1 cellular context compared by ENCODE assay signal in the genomic region with DNA sequence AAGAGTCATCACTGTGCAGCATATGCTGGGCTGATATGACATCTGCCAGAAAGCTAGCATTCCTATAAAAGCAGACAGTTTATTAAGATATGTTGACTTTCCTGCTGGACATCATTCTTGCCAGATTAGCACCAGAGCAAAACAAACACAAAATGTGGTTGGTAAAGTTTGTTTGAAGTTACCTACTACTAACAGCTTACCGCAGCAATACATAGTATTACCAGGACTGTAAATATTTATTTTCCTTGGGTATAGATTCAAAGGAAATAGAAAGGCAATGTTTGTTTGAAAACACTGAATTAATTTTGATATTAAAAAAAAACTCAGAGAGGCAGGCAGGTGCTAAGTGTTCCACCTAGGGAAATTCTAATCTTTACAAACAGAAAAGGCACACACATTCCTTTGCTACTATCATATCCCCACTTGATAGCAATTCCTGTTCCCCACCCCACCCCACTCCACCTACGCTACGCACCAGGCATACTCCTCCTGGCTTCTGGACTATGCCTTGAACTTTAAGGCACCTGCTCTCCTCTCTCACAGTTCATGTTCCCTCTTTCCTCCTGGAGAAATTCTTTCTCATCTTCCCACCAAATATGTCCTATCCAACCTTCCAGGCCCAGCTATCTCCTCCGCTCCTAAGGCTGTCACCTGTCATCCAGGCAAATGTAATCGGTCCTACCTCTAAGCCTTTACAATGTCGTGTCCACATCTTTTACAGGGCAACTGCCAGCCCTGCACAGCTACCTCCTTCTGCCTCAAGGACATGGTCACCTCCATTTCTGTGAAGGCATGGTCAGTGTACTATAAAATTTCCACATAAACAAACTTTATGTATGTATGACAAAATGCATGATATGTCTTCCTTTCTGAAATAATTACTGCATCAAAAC.
TF ChIP-seq lines count a peak whose summit lies in the region.

No MANE protein-coding gene starts in this region.

TF ChIP-seq in HepG2, 621 proteins besides CTCF, POLR2A, EP300 and RAD21 (continues in another document):
- TF ChIP-seq TEAD3 (CRISPR knock-in tag; optimal IDR thresholded peaks at IDR 0.05; ENCODE audit: borderline replicate concordance) (peak; percentile 49), MTA3 (CRISPR knock-in tag; IDR thresholded peaks at IDR 0.05) (no peak), PHF20 (CRISPR knock-in tag; IDR thresholded peaks at IDR 0.05) (no peak), ZNF768 (CRISPR knock-in tag; IDR thresholded peaks at IDR 0.05) (no peak), ZNF619 (CRISPR knock-in tag; IDR thresholded peaks at IDR 0.05) (no peak), NR2F2 (IDR thresholded peaks at IDR 0.05; ENCODE audit: borderline replicate concordance, low read depth) (no peak), ZNF383 (CRISPR knock-in tag; IDR thresholded peaks at IDR 0.05; ENCODE audit: borderline replicate concordance) (no peak), ZNF143 (CRISPR knock-in tag; IDR thresholded peaks at IDR 0.05) (no peak), NFIC (IDR thresholded peaks at IDR 0.05; ENCODE audit: low read length) (peak; percentile 80; the same call in 1 of the 2 replicates), KLF11 (CRISPR knock-in tag; IDR thresholded peaks at IDR 0.05) (no peak)
- TF ChIP-seq, protein P1, sequence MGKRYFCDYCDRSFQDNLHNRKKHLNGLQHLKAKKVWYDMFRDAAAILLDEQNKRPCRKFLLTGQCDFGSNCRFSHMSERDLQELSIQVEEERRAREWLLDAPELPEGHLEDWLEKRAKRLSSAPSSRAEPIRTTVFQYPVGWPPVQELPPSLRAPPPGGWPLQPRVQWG (CRISPR knock-in tag; IDR thresholded peaks at IDR 0.05; ENCODE audit: borderline replicate concordance, low read depth): no peak
- TF ChIP-seq, protein P2, sequence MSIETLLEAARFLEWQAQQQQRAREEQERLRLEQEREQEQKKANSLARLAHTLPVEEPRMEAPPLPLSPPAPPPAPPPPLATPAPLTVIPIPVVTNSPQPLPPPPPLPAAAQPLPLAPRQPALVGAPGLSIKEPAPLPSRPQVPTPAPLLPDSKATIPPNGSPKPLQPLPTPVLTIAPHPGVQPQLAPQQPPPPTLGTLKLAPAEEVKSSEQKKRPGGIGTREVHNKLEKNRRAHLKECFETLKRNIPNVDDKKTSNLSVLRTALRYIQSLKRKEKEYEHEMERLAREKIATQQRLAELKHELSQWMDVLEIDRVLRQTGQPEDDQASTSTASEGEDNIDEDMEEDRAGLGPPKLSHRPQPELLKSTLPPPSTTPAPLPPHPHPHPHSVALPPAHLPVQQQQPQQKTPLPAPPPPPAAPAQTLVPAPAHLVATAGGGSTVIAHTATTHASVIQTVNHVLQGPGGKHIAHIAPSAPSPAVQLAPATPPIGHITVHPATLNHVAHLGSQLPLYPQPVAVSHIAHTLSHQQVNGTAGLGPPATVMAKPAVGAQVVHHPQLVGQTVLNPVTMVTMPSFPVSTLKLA (IDR thresholded peaks at IDR 0.05): no peak
- TF ChIP-seq, protein P3, sequence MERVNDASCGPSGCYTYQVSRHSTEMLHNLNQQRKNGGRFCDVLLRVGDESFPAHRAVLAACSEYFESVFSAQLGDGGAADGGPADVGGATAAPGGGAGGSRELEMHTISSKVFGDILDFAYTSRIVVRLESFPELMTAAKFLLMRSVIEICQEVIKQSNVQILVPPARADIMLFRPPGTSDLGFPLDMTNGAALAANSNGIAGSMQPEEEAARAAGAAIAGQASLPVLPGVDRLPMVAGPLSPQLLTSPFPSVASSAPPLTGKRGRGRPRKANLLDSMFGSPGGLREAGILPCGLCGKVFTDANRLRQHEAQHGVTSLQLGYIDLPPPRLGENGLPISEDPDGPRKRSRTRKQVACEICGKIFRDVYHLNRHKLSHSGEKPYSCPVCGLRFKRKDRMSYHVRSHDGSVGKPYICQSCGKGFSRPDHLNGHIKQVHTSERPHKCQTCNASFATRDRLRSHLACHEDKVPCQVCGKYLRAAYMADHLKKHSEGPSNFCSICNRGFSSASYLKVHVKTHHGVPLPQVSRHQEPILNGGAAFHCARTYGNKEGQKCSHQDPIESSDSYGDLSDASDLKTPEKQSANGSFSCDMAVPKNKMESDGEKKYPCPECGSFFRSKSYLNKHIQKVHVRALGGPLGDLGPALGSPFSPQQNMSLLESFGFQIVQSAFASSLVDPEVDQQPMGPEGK (CRISPR knock-in tag; IDR thresholded peaks at IDR 0.05): no peak
- TF ChIP-seq, protein P4, sequence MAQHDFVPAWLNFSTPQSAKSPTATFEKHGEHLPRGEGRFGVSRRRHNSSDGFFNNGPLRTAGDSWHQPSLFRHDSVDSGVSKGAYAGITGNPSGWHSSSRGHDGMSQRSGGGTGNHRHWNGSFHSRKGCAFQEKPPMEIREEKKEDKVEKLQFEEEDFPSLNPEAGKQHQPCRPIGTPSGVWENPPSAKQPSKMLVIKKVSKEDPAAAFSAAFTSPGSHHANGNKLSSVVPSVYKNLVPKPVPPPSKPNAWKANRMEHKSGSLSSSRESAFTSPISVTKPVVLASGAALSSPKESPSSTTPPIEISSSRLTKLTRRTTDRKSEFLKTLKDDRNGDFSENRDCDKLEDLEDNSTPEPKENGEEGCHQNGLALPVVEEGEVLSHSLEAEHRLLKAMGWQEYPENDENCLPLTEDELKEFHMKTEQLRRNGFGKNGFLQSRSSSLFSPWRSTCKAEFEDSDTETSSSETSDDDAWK (CRISPR knock-in tag; IDR thresholded peaks at IDR 0.05): no peak
- TF ChIP-seq, protein P5, sequence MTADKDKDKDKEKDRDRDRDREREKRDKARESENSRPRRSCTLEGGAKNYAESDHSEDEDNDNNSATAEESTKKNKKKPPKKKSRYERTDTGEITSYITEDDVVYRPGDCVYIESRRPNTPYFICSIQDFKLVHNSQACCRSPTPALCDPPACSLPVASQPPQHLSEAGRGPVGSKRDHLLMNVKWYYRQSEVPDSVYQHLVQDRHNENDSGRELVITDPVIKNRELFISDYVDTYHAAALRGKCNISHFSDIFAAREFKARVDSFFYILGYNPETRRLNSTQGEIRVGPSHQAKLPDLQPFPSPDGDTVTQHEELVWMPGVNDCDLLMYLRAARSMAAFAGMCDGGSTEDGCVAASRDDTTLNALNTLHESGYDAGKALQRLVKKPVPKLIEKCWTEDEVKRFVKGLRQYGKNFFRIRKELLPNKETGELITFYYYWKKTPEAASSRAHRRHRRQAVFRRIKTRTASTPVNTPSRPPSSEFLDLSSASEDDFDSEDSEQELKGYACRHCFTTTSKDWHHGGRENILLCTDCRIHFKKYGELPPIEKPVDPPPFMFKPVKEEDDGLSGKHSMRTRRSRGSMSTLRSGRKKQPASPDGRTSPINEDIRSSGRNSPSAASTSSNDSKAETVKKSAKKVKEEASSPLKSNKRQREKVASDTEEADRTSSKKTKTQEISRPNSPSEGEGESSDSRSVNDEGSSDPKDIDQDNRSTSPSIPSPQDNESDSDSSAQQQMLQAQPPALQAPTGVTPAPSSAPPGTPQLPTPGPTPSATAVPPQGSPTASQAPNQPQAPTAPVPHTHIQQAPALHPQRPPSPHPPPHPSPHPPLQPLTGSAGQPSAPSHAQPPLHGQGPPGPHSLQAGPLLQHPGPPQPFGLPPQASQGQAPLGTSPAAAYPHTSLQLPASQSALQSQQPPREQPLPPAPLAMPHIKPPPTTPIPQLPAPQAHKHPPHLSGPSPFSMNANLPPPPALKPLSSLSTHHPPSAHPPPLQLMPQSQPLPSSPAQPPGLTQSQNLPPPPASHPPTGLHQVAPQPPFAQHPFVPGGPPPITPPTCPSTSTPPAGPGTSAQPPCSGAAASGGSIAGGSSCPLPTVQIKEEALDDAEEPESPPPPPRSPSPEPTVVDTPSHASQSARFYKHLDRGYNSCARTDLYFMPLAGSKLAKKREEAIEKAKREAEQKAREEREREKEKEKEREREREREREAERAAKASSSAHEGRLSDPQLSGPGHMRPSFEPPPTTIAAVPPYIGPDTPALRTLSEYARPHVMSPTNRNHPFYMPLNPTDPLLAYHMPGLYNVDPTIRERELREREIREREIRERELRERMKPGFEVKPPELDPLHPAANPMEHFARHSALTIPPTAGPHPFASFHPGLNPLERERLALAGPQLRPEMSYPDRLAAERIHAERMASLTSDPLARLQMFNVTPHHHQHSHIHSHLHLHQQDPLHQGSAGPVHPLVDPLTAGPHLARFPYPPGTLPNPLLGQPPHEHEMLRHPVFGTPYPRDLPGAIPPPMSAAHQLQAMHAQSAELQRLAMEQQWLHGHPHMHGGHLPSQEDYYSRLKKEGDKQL (CRISPR knock-in tag; IDR thresholded peaks at IDR 0.05; ENCODE audit: low read depth): peak; percentile 93
- TF ChIP-seq, protein P6, sequence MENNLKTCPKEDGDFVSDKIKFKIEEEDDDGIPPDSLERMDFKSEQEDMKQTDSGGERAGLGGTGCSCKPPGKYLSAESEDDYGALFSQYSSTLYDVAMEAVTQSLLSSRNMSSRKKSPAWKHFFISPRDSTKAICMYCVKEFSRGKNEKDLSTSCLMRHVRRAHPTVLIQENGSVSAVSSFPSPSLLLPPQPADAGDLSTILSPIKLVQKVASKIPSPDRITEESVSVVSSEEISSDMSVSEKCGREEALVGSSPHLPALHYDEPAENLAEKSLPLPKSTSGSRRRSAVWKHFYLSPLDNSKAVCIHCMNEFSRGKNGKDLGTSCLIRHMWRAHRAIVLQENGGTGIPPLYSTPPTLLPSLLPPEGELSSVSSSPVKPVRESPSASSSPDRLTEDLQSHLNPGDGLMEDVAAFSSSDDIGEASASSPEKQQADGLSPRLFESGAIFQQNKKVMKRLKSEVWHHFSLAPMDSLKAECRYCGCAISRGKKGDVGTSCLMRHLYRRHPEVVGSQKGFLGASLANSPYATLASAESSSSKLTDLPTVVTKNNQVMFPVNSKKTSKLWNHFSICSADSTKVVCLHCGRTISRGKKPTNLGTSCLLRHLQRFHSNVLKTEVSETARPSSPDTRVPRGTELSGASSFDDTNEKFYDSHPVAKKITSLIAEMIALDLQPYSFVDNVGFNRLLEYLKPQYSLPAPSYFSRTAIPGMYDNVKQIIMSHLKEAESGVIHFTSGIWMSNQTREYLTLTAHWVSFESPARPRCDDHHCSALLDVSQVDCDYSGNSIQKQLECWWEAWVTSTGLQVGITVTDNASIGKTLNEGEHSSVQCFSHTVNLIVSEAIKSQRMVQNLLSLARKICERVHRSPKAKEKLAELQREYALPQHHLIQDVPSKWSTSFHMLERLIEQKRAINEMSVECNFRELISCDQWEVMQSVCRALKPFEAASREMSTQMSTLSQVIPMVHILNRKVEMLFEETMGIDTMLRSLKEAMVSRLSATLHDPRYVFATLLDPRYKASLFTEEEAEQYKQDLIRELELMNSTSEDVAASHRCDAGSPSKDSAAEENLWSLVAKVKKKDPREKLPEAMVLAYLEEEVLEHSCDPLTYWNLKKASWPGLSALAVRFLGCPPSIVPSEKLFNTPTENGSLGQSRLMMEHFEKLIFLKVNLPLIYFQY (CRISPR knock-in tag; IDR thresholded peaks at IDR 0.05; ENCODE audit: borderline replicate concordance): no peak
- TF ChIP-seq, protein P7, sequence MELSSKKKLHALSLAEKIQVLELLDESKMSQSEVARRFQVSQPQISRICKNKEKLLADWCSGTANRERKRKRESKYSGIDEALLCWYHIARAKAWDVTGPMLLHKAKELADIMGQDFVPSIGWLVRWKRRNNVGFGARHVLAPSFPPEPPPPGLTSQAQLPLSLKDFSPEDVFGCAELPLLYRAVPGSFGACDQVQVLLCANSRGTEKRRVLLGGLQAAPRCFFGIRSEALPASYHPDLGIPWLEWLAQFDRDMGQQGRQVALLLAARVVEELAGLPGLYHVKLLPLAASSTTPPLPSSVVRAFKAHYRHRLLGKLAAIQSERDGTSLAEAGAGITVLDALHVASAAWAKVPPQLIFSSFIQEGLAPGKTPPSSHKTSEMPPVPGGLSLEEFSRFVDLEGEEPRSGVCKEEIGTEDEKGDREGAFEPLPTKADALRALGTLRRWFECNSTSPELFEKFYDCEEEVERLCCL (CRISPR knock-in tag; IDR thresholded peaks at IDR 0.05; ENCODE audit: borderline replicate concordance): no peak
- TF ChIP-seq, protein P8, sequence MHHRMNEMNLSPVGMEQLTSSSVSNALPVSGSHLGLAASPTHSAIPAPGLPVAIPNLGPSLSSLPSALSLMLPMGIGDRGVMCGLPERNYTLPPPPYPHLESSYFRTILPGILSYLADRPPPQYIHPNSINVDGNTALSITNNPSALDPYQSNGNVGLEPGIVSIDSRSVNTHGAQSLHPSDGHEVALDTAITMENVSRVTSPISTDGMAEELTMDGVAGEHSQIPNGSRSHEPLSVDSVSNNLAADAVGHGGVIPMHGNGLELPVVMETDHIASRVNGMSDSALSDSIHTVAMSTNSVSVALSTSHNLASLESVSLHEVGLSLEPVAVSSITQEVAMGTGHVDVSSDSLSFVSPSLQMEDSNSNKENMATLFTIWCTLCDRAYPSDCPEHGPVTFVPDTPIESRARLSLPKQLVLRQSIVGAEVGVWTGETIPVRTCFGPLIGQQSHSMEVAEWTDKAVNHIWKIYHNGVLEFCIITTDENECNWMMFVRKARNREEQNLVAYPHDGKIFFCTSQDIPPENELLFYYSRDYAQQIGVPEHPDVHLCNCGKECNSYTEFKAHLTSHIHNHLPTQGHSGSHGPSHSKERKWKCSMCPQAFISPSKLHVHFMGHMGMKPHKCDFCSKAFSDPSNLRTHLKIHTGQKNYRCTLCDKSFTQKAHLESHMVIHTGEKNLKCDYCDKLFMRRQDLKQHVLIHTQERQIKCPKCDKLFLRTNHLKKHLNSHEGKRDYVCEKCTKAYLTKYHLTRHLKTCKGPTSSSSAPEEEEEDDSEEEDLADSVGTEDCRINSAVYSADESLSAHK (CRISPR knock-in tag; IDR thresholded peaks at IDR 0.05; ENCODE audit: borderline replicate concordance): no peak
- TF ChIP-seq, protein P9, sequence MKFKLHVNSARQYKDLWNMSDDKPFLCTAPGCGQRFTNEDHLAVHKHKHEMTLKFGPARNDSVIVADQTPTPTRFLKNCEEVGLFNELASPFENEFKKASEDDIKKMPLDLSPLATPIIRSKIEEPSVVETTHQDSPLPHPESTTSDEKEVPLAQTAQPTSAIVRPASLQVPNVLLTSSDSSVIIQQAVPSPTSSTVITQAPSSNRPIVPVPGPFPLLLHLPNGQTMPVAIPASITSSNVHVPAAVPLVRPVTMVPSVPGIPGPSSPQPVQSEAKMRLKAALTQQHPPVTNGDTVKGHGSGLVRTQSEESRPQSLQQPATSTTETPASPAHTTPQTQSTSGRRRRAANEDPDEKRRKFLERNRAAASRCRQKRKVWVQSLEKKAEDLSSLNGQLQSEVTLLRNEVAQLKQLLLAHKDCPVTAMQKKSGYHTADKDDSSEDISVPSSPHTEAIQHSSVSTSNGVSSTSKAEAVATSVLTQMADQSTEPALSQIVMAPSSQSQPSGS (CRISPR knock-in tag; IDR thresholded peaks at IDR 0.05): no peak
